ENCODE assay signal across 22 cellular contexts in genomic region chr14:24761141-24761540, GRCh38.
"Had no signal": no experiment of that assay in that cellular context is flagged by ENCODE, and none has a peak within 500 bp of the region (broad histone marks: within the 10 kb centered on the region; RNA-seq: fewer than 3 reads in every experiment).

No MANE protein-coding gene starts in this region.

- H3K27ac ChIP-seq: hepatocyte, parathyroid adenoma, prostate gland, spleen, tibial artery, upper lobe of left lung, uterus had no signal

- H3K4me1 Mint-ChIP-seq: naive thymus-derived CD4-positive, alpha-beta T cell; nephron progenitor cell; stimulated activated memory B cell treated with anti-CD40 and anti-IgM and Interleukin-4, amounts not matched to agents 10 μg/mL and 1 μg/mL and 100 μg/mL, for 72 hours had no signal

- DNase-seq: effector CD4-positive, alpha-beta T cell; foreskin melanocyte; head of caudate nucleus; kidney; left colon; left ventricle myocardium superior; mammary epithelial cell; naive thymus-derived CD4-positive, alpha-beta T cell; nephron progenitor cell; spleen; stimulated activated CD4-positive, alpha-beta T cell treated with anti-CD3 and anti-CD28 coated beads, Interleukin-15, amount 100 ng/mL, for 24 hours; stimulated activated CD4-positive, alpha-beta T cell treated with anti-CD3 and anti-CD28 coated beads, Interleukin-1b, Interleukin-23, amount 100 ng/mL, for 48 hours; stimulated activated CD4-positive, alpha-beta T cell treated with anti-CD3 and anti-CD28 coated beads, Interleukin-4, amount 100 ng/mL, for 24 hours; tibial artery; upper lobe of left lung; uterus had no signal

- H3K27me3 ChIP-seq: hepatocyte, tibial artery, upper lobe of left lung, uterus had no signal

- H3K9me3 Mint-ChIP-seq: stimulated activated memory B cell treated with anti-CD40 and anti-IgM and Interleukin-4, amounts not matched to agents 10 μg/mL and 1 μg/mL and 100 μg/mL, for 72 hours; stimulated activated naive CD8-positive, alpha-beta T cell treated with anti-CD3 and anti-CD28 coated beads, Interleukin-15, Interleukin-2, amounts not matched to agents 100 ng/mL and 50 ng/mL, for 24 hours had no signal

- H3K4me3 Mint-ChIP-seq: naive thymus-derived CD4-positive, alpha-beta T cell; nephron progenitor cell; stimulated activated memory B cell treated with anti-CD40 and anti-IgM and Interleukin-4, amounts not matched to agents 10 μg/mL and 1 μg/mL and 100 μg/mL, for 72 hours; stimulated activated naive CD8-positive, alpha-beta T cell treated with anti-CD3 and anti-CD28 coated beads, Interleukin-15, Interleukin-2, amounts not matched to agents 100 ng/mL and 50 ng/mL, for 24 hours had no signal

- H3K27ac Mint-ChIP-seq: naive thymus-derived CD4-positive, alpha-beta T cell; nephron progenitor cell; stimulated activated memory B cell treated with anti-CD40 and anti-IgM and Interleukin-4, amounts not matched to agents 10 μg/mL and 1 μg/mL and 100 μg/mL, for 72 hours; stimulated activated naive CD8-positive, alpha-beta T cell treated with anti-CD3 and anti-CD28 coated beads, Interleukin-15, Interleukin-2, amounts not matched to agents 100 ng/mL and 50 ng/mL, for 24 hours had no signal

- H3K36me3 ChIP-seq: prostate gland, spleen, tibial artery, upper lobe of left lung, uterus had no signal

- H2AFZ ChIP-seq: hepatocyte, parathyroid adenoma had no signal

- H3K36me3 Mint-ChIP-seq: stimulated activated memory B cell treated with anti-CD40 and anti-IgM and Interleukin-4, amounts not matched to agents 10 μg/mL and 1 μg/mL and 100 μg/mL, for 72 hours had no signal

- H3K79me2 ChIP-seq: hepatocyte, parathyroid adenoma had no signal

- ATAC-seq: left colon; left ventricle myocardium superior; naive thymus-derived CD4-positive, alpha-beta T cell; sciatic nerve; stimulated activated memory B cell treated with anti-CD40 and anti-IgM and Interleukin-4, amounts not matched to agents 10 μg/mL and 1 μg/mL and 100 μg/mL, for 72 hours had no signal

- H3K4me1 ChIP-seq: parathyroid adenoma, prostate gland, spleen, tibial artery, upper lobe of left lung, uterus had no signal

- H3K4me2 ChIP-seq: hepatocyte had no signal

- H3K4me3 ChIP-seq: hepatocyte, prostate gland, spleen, tibial artery, upper lobe of left lung, uterus had no signal
